ENCODE assay signal across 1 cellular context in the genomic region with DNA sequence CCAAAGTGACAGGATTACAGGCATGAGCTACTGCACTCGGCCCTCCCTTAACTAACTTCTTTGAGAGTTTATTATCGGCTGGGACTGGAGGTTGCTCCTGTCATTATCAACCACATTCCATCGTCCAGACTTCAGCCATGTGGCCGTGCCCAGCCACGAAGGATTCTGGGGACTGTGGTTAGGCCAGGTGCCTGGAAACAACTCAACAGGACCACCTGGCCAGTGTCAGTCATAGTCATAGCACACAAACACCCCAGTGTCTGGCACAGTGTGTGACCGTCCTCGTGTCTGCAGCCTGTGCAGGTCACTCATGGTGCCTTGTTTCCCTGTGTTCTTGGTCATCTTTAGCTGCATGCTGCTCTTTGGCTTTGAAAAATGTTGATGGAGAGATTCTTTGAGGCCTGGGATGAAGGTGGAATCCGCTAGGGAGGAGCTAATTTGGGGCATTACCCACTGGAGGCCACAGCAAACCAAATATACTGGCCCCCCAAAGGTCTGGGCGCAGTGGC.
TF ChIP-seq lines count a peak whose summit lies in the region.

No MANE protein-coding gene starts in this region.

TF ChIP-seq in K562, 482 proteins besides CTCF, POLR2A, EP300 and RAD21:
- TF ChIP-seq, protein P1, sequence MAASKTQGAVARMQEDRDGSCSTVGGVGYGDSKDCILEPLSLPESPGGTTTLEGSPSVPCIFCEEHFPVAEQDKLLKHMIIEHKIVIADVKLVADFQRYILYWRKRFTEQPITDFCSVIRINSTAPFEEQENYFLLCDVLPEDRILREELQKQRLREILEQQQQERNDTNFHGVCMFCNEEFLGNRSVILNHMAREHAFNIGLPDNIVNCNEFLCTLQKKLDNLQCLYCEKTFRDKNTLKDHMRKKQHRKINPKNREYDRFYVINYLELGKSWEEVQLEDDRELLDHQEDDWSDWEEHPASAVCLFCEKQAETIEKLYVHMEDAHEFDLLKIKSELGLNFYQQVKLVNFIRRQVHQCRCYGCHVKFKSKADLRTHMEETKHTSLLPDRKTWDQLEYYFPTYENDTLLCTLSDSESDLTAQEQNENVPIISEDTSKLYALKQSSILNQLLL (CRISPR knock-in tag; IDR thresholded peaks at IDR 0.05; ENCODE audit: borderline replicate concordance): no peak
- TF ChIP-seq GABPB1 (CRISPR knock-in tag; IDR thresholded peaks at IDR 0.05) (no peak), TAF15 (IDR thresholded peaks at IDR 0.05; ENCODE audit: low read depth, low read length) (no peak), EWSR1 (IDR thresholded peaks at IDR 0.05; ENCODE audit: borderline replicate concordance, low read depth, partially characterized antibody) (no peak), CHD1 (IDR thresholded peaks at IDR 0.05; ENCODE audit: low read length) (no peak), NFIC (IDR thresholded peaks at IDR 0.05) (no peak), ZNF41 (CRISPR knock-in tag; conservative IDR thresholded peaks at IDR 0.05) (peak; percentile 98), CBFA2T3 (IDR thresholded peaks at IDR 0.05) (peak; percentile 8; the same call in 1 of the 2 replicates), SRSF1 (IDR thresholded peaks at IDR 0.05; ENCODE audit: low read depth, low read length) (no peak), BRF1 (IDR thresholded peaks at IDR 0.05; ENCODE audit: borderline replicate concordance, extremely low read depth, insufficient read length) (no peak), NCOA4 (IDR thresholded peaks at IDR 0.05; ENCODE audit: partially characterized antibody) (no peak)
- TF ChIP-seq, protein P2, sequence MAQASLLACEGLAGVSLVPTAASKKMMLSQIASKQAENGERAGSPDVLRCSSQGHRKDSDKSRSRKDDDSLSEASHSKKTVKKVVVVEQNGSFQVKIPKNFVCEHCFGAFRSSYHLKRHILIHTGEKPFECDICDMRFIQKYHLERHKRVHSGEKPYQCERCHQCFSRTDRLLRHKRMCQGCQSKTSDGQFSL (CRISPR knock-in tag; IDR thresholded peaks at IDR 0.05): no peak
- TF ChIP-seq, protein P2 (tag; IDR thresholded peaks at IDR 0.05): no peak
- TF ChIP-seq, protein P3, sequence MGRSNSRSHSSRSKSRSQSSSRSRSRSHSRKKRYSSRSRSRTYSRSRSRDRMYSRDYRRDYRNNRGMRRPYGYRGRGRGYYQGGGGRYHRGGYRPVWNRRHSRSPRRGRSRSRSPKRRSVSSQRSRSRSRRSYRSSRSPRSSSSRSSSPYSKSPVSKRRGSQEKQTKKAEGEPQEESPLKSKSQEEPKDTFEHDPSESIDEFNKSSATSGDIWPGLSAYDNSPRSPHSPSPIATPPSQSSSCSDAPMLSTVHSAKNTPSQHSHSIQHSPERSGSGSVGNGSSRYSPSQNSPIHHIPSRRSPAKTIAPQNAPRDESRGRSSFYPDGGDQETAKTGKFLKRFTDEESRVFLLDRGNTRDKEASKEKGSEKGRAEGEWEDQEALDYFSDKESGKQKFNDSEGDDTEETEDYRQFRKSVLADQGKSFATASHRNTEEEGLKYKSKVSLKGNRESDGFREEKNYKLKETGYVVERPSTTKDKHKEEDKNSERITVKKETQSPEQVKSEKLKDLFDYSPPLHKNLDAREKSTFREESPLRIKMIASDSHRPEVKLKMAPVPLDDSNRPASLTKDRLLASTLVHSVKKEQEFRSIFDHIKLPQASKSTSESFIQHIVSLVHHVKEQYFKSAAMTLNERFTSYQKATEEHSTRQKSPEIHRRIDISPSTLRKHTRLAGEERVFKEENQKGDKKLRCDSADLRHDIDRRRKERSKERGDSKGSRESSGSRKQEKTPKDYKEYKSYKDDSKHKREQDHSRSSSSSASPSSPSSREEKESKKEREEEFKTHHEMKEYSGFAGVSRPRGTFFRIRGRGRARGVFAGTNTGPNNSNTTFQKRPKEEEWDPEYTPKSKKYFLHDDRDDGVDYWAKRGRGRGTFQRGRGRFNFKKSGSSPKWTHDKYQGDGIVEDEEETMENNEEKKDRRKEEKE (IDR thresholded peaks at IDR 0.05; ENCODE audit: borderline replicate concordance in 1 of 2, control insufficient read depth in 1 of 2, low read depth in 2 of 2, low read length in 1 of 2): no peak
